Comparison of ENCODE assay signal across 9 cellular contexts in the genomic region with DNA sequence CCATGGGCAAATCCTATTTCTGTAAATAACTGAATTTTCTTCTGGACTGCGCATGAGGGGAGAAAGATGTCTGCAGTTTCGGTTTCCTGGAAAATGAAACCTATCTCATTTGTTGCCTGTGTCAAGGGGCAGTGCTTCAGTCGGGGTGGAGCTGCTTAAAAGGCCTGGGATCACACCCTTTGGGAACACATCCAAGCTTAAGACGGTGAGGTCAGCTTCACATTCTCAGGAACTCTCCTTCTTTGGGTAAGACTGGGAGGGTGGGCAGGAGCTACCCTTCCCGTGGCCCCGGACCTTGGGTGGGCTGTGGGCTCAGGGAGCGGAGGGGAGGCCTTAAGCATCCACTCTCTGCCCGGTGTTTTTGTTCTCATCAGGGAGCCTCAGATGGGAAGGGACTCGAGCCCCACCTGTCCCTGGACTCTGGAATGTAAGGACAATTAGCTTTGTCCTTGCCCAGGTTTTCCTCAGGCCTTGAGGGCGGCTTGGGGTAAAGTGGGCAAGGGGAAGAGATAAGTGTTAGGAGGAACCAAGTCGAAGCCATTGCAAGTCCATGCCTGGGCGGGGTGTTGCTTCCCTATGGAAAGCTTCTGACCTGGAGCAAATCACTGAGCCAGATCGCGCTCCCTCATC. TPM values are rescaled to one million over a fixed set of nuclear protein-coding genes. Genes with fewer than 3 reads are reported as not detected.
A peak's percentile ranks its signal among the peaks of the same experiment; 100 is the strongest.
DNase-seq lines count a peak whose midpoint lies in the region; ATAC-seq, FAIRE-seq and TF ChIP-seq lines count a peak whose summit lies in the region.
"Had no signal": no experiment of that assay in that cellular context is flagged by ENCODE, and none has a peak within 500 bp of the region (broad histone marks: within the 10 kb centered on the region; RNA-seq: fewer than 3 reads in every experiment).

A gene (plus strand): TSS at position 185 of the 630 bp plus-strand sequence.

- H2AFZ ChIP-seq in mammary epithelial cell (ENCODE audit: low read depth, low read length) (no peak within 1 kb of the TSS), endothelial cell of umbilical vein (ENCODE audit: low read depth, low read length) (peak within 1 kb of the TSS; percentile 91)

- no peaks in the 10 kb centered on the region for H3K9me3 ChIP-seq in mammary epithelial cell (replicated peaks; ENCODE audit: insufficient read depth, low read length)
- no peaks in the 10 kb centered on the region for H3K9me3 ChIP-seq in endothelial cell of umbilical vein (replicated peaks; ENCODE audit: control insufficient read depth, insufficient read depth, low read length)
- no peaks in the 10 kb centered on the region for H3K9me3 ChIP-seq in mucosa of descending colon
- no peaks in the 10 kb centered on the region for H3K9me3 ChIP-seq in vagina

- H3K4me2 ChIP-seq in mammary epithelial cell (ENCODE audit: insufficient read depth, low read depth, low read length), result no peak within 1 kb of the TSS
- H3K4me2 ChIP-seq in endothelial cell of umbilical vein (ENCODE audit: insufficient read depth, low read length), result peak within 1 kb of the TSS; percentile 83

- H3K27ac ChIP-seq in mammary epithelial cell (ENCODE audit: insufficient read depth, low read depth, low read length) (no peak within 1 kb of the TSS), endothelial cell of umbilical vein (ENCODE audit: insufficient read depth, low read depth, low read length) (peak within 1 kb of the TSS; percentile 67), vagina (peak within 1 kb of the TSS; percentile 85)
- H3K27ac ChIP-seq: C4-2B had no signal

- dilution Hi-C loops in mammary epithelial cell (cut with HindIII; ENCODE audit: low sequenced_read_pairs), result no loop called here
- dilution Hi-C loops in endothelial cell of umbilical vein (cut with MboI; ENCODE audit: extremely low pct_ligation_motif_present, low sequenced_read_pairs), result no loop called here

- H4K20me1 ChIP-seq in mammary epithelial cell (ENCODE audit: insufficient read depth, low read length), result no peaks in the 10 kb centered on the region
- no peaks in the 10 kb centered on the region for H4K20me1 ChIP-seq in endothelial cell of umbilical vein (replicated peaks; ENCODE audit: control insufficient read depth, extremely low read depth, insufficient read depth, low read length)

- no peaks in the 10 kb centered on the region for H3K9me1 ChIP-seq in endothelial cell of umbilical vein (replicated peaks; ENCODE audit: control insufficient read depth, extremely low read depth, insufficient read depth, low read length)

- H3K4me3 ChIP-seq in mammary epithelial cell (replicated peaks in 1 of 3; ENCODE audit: insufficient read depth in 1 of 3, low read depth in 2 of 3, low read length in 3 of 3), result no peak within 1 kb of the TSS
- H3K4me3 ChIP-seq in endothelial cell of umbilical vein (replicated peaks in 1 of 3; ENCODE audit: insufficient read depth in 1 of 3, low read depth in 1 of 3, low read length in 3 of 3), result peak within 1 kb of the TSS; percentile 20 to 76 (median 33)
- peak within 1 kb of the TSS; percentile 1 for H3K4me3 ChIP-seq in mucosa of descending colon
- peak within 1 kb of the TSS; percentile 38 to 46 for H3K4me3 ChIP-seq in vagina

- TF ChIP-seq POLR2A in endothelial cell of umbilical vein (IDR thresholded peaks at IDR 0.05; ENCODE audit: low read depth, low read length) (peak; percentile 85), vagina (IDR thresholded peaks at IDR 0.05) (peak in 1 of 2 donors; percentile 35)

- POLR2A ChIA-PET in MCF 10A (lab: Yijun Ruan, JAX) (interaction anchor here (0.8 to 1.3 kb wide), 3 partner anchors 12 to 30 kb away, joined by 3 to 4 read pairs (median 3); a partner anchor contains a TSS), endothelial cell of umbilical vein (lab: Charles Lee) (interaction anchor here (0.6 to 0.9 kb wide), 3 partner anchors 18 to 29 kb away, joined by 3 to 4 read pairs (median 3); a partner anchor contains a TSS)

- BruUV-seq in MCF 10A (replicated peaks; lab: Mats Ljungman, UMichigan), result no TSS peak
- no TSS peak for BruUV-seq in mammary epithelial cell (replicated peaks; lab: Mats Ljungman, UMichigan)
- BruUV-seq in endothelial cell of umbilical vein (replicated peaks; lab: Mats Ljungman, UMichigan), result TSS peak; percentile 75

- H3K9me3 Mint-ChIP-seq in MCF 10A (ENCODE audit: unreplicated experiment), result no peaks in the 10 kb centered on the region

- in situ Hi-C loops in mammary epithelial cell (cut with MboI; ENCODE audit: low sequenced_read_pairs in 2 of 2), result no loop called here

- H3K4me1 ChIP-seq in mammary epithelial cell (ENCODE audit: insufficient read depth, low read length), result peaks cover 3% of the 10 kb centered on the region
- peaks cover 19% of the 10 kb centered on the region for H3K4me1 ChIP-seq in endothelial cell of umbilical vein (ENCODE audit: control insufficient read depth, extremely low read depth, insufficient read depth, low read length)
- peaks cover 25% of the 10 kb centered on the region for H3K4me1 ChIP-seq in mucosa of descending colon (ENCODE audit: low read depth)
- peaks cover 59% of the 10 kb centered on the region for H3K4me1 ChIP-seq in vagina

- no peaks in the 10 kb centered on the region for H3K27me3 Mint-ChIP-seq in MCF 10A (ENCODE audit: insufficient read depth, unreplicated experiment)

- H3K4me1 Mint-ChIP-seq in MCF 10A (ENCODE audit: insufficient read depth, unreplicated experiment), result peaks cover 33% of the 10 kb centered on the region

- no peak within 1 kb of the TSS for H3K4me3 Mint-ChIP-seq in MCF 10A (ENCODE audit: unreplicated experiment)

- peak; percentile 76 for FAIRE-seq in endothelial cell of umbilical vein (lab: Jason Lieb, UNC)

- no peaks in the 10 kb centered on the region for H3K36me3 Mint-ChIP-seq in MCF 10A (ENCODE audit: insufficient read depth, unreplicated experiment)

- no peaks in the 10 kb centered on the region for H3K27me3 ChIP-seq in mammary epithelial cell (ENCODE audit: insufficient read depth, low read length)
- no peaks in the 10 kb centered on the region for H3K27me3 ChIP-seq in endothelial cell of umbilical vein (ENCODE audit: control insufficient read depth in 2 of 2, insufficient read depth in 2 of 2, low read length in 2 of 2)
- H3K27me3 ChIP-seq in vagina, result no peaks in the 10 kb centered on the region

- no peak for TF ChIP-seq CTCF in MCF 10A (IDR thresholded peaks at IDR 0.05; ENCODE audit: unreplicated experiment)
- TF ChIP-seq CTCF in mammary epithelial cell (conservative IDR thresholded peaks at IDR 0.05 in 1 of 2, IDR thresholded peaks at IDR 0.05 in 1 of 2; ENCODE audit: extremely low read depth in 1 of 2, insufficient read depth in 1 of 2, low read depth in 1 of 2, low read length in 2 of 2), result no peak
- TF ChIP-seq CTCF in endothelial cell of umbilical vein (IDR thresholded peaks at IDR 0.05; ENCODE audit: extremely low read depth in 1 of 2, insufficient read depth in 1 of 2, low read depth in 1 of 2, low read length in 2 of 2), result no peak
- no peak for TF ChIP-seq CTCF in mucosa of descending colon (IDR thresholded peaks at IDR 0.05)
- no peak for TF ChIP-seq CTCF in vagina (IDR thresholded peaks at IDR 0.05)

- H3K36me3 ChIP-seq in mammary epithelial cell (ENCODE audit: insufficient read depth, low read length) (no peaks in the 10 kb centered on the region), endothelial cell of umbilical vein (ENCODE audit: control insufficient read depth in 2 of 2, extremely low read depth in 1 of 2, insufficient read depth in 2 of 2, low read length in 2 of 2) (no peaks in the 10 kb centered on the region), mucosa of descending colon (ENCODE audit: low read depth) (no peaks in the 10 kb centered on the region), vagina (no peaks in the 10 kb centered on the region)

- H3K9ac ChIP-seq in mammary epithelial cell (ENCODE audit: insufficient read depth, low read length) (no peak within 1 kb of the TSS), endothelial cell of umbilical vein (replicated peaks; ENCODE audit: extremely low read depth, insufficient read depth, low read length) (peak within 1 kb of the TSS; percentile 75)

- H3K79me2 ChIP-seq in mammary epithelial cell (ENCODE audit: insufficient read depth, low read length) (no peaks in the 10 kb centered on the region), endothelial cell of umbilical vein (ENCODE audit: control insufficient read depth, insufficient read depth, low read length) (no peaks in the 10 kb centered on the region)

- CTCF ChIA-PET in MCF 10A (lab: Yijun Ruan, JAX), result interaction anchor here (0.9 to 1.0 kb wide), 2 partner anchors 21 to 74 kb away, joined by 3 to 4 read pairs; no protein-coding TSS in a partner anchor
- CTCF ChIA-PET in mammary epithelial cell (lab: Charles Lee; ENCODE audit: low non-redundant PET), result no interaction called here
- CTCF ChIA-PET in endothelial cell of umbilical vein (lab: Charles Lee), result interaction anchor here (0.6 to 6.1 kb wide), 5 partner anchors 11 to 74 kb away, joined by 3 to 67 read pairs (median 3); a partner anchor contains a TSS

- 88% methylated on average over 9 of the region's 14 CpGs for WGBS in mammary epithelial cell (ENCODE audit: low coverage, missing lambda C conversion rate)

- ATAC-seq in mucosa of descending colon (peak; percentile 83), GM21367 (IDR thresholded peaks at IDR 0.05; ENCODE audit: unreplicated experiment) (no peak)

- DNase-seq in MCF 10A (ENCODE audit: unreplicated experiment) (peak; percentile 79), mammary epithelial cell (no peak), endothelial cell of umbilical vein (ENCODE audit: low read depth, low spot score) (peak; percentile 62), mucosa of descending colon (peak; percentile 67 to 83 (median 72)), vagina (ENCODE audit: extremely low spot score in 2 of 2) (peak; percentile 88 to 91), globus pallidus (ENCODE audit: low spot score) (no peak), posterior cingulate gyrus (no peak)

- intact Hi-C loops in MCF 10A (cut with micrococcal nuclease) (no loop called here), mammary epithelial cell (cut with micrococcal nuclease) (no loop called here), endothelial cell of umbilical vein (cut with micrococcal nuclease) (loop anchor here (1.0 to 10.0 kb wide), 2 partner anchors 29 to 1056 kb away; a partner anchor contains a TSS), mucosa of descending colon (cut with DNase I, micrococcal nuclease) (loop anchor here in 1 of 2 donors (2.0 kb wide), 1 partner anchor 30 kb away; a partner anchor contains a TSS), vagina (cut with DNase I) (no loop called here), posterior cingulate gyrus (cut with DNase I) (no loop called here)

- H3K27ac Mint-ChIP-seq in MCF 10A (ENCODE audit: low read depth, unreplicated experiment), result no peak within 1 kb of the TSS

RNA-seq across cellular contexts. Expression of the gene that starts here (rescaled TPM):
- total RNA-seq in MCF 10A (2022) (0.63 and 2.0 TPM in 2 replicates), mammary epithelial cell (1 to 10 TPM in 1 of 2 donors, under 1 TPM in 1; 0.83 to 1.3 TPM), endothelial cell of umbilical vein (72.0 and 126 TPM in 2 replicates), mucosa of descending colon (1,000 to 10,000 TPM in 1 of 3 donors, 100 to 1,000 TPM in 2; 427 to 1,655 (median 710) TPM), vagina (209 TPM)
- polyA plus RNA-seq in mammary epithelial cell (0.53 TPM), endothelial cell of umbilical vein (1,265 and 1,831 TPM in 2 replicates)
- polyA minus RNA-seq in mammary epithelial cell (not detected), endothelial cell of umbilical vein (158 and 177 TPM in 2 replicates)
- polyA plus RNA-seq in endothelial cell of umbilical vein (2011; cell fraction: cytosol; rRNA removed), result 583 and 646 TPM in 2 replicates
- polyA plus RNA-seq in endothelial cell of umbilical vein (2011; cell fraction: nucleus; rRNA removed), result 152 and 165 TPM in 2 replicates
- 188 and 262 TPM in 2 replicates for polyA plus RNA-seq in endothelial cell of umbilical vein (2012)
- 14.8 TPM for polyA minus RNA-seq in endothelial cell of umbilical vein (2011; cell fraction: cytosol; rRNA and poly(A)+ RNA removed)
- polyA minus RNA-seq in endothelial cell of umbilical vein (2011; cell fraction: nucleus; rRNA and poly(A)+ RNA removed), result 17.9 and 22.7 TPM in 2 replicates

Comparison
In these comparisons a context has a peak if more than half of its experiments do, and no peak if none do; other contexts are left out.
1. RNA of the gene that starts here (total RNA-seq): 427 to 1,655 TPM in mucosa of descending colon, 209 TPM in vagina (single experiment) and 72.0 to 126 TPM in endothelial cell of umbilical vein; 0.83 to 1.3 TPM in mammary epithelial cell and 0.63 to 2.0 TPM in MCF 10A; every median in the first group is over 10 times any median in the second.
2. RNA of the gene that starts here (polyA plus RNA-seq): 152 to 1,831 TPM in endothelial cell of umbilical vein; 0.53 TPM in mammary epithelial cell (single experiment); every median in the first group is over 10 times any median in the second.
3. DNase-seq: peak in MCF 10A (single experiment), endothelial cell of umbilical vein (single experiment), mucosa of descending colon (3 of 3) and vagina (2 of 2); none in mammary epithelial cell (single experiment), globus pallidus (single experiment) and posterior cingulate gyrus (0 of 10).
4. H3K4me3 ChIP-seq: peak in endothelial cell of umbilical vein (3 of 3), mucosa of descending colon (single experiment) and vagina (2 of 2); none in mammary epithelial cell (0 of 3).